In genomic region chr1:227855687-227856086, GRCh38 we compare ENCODE assay signal across 30 cellular contexts. TPM values are rescaled to one million over a fixed set of nuclear protein-coding genes. Genes with fewer than 3 reads are reported as not detected.
"Had no signal": no experiment of that assay in that cellular context is flagged by ENCODE, and none has a peak within 500 bp of the region (broad histone marks: within the 10 kb centered on the region; RNA-seq: fewer than 3 reads in every experiment).

No MANE protein-coding gene starts in this region.

- H3K27ac Mint-ChIP-seq: naive thymus-derived CD8-positive, alpha-beta T cell; nephron; stimulated activated effector memory CD8-positive, alpha-beta T cell treated with anti-CD3 and anti-CD28 coated beads, Interleukin-12 subunit alpha, Interleukin-12 subunit beta, amount 100 ng/mL, for 72 hours had no signal

- H3K9me3 ChIP-seq: heart left ventricle, left ventricle myocardium inferior, ovary, prostate gland, sigmoid colon, spleen, tibial nerve, upper lobe of left lung, vagina had no signal

- H3K36me3 ChIP-seq: heart left ventricle, left ventricle myocardium inferior, ovary, prostate gland, sigmoid colon, spleen, tibial nerve, upper lobe of left lung, vagina had no signal

- H3K4me3 Mint-ChIP-seq: naive thymus-derived CD8-positive, alpha-beta T cell; nephron; stimulated activated effector memory CD8-positive, alpha-beta T cell treated with anti-CD3 and anti-CD28 coated beads, Interleukin-12 subunit alpha, Interleukin-12 subunit beta, amount 100 ng/mL, for 72 hours; stimulated activated naive CD8-positive, alpha-beta T cell treated with anti-CD3 and anti-CD28 coated beads, Interleukin-15, amount 100 ng/mL, for 72 hours had no signal

- DNase-seq: heart left ventricle; hypothalamus; islet precursor cell; left ventricle myocardium inferior; mesenchymal stem cell; naive thymus-derived CD8-positive, alpha-beta T cell; ovary; retina; right cardiac atrium; sigmoid colon; small intestine; spleen; stimulated activated CD4-positive, alpha-beta T cell treated with anti-CD3 and anti-CD28 coated beads, Interleukin-4, amount 100 ng/mL, for 24 hours; stimulated activated naive CD4-positive, alpha-beta T cell treated with Interleukin-2 at 50 U/mL for 16 hours; stimulated activated naive CD8-positive, alpha-beta T cell treated with anti-CD3 and anti-CD28 coated beads, Interleukin-15, amount 100 ng/mL, for 72 hours; substantia nigra; upper lobe of left lung had no signal

- H3K27ac ChIP-seq: heart left ventricle, left ventricle myocardium inferior, ovary, prostate gland, sigmoid colon, spleen, tibial nerve, upper lobe of left lung, vagina had no signal

- ATAC-seq: heart left ventricle; naive thymus-derived CD8-positive, alpha-beta T cell; right cardiac atrium; stimulated activated effector memory CD8-positive, alpha-beta T cell treated with anti-CD3 and anti-CD28 coated beads, Interleukin-12 subunit alpha, Interleukin-12 subunit beta, amount 100 ng/mL, for 72 hours; stimulated activated naive CD8-positive, alpha-beta T cell treated with anti-CD3 and anti-CD28 coated beads, Interleukin-15, amount 100 ng/mL, for 72 hours had no signal

- H3K4me1 ChIP-seq: heart left ventricle, left ventricle myocardium inferior, prostate gland, sigmoid colon, spleen, tibial nerve, upper lobe of left lung, vagina had no signal

- H3K36me3 Mint-ChIP-seq: naive thymus-derived CD8-positive, alpha-beta T cell had no signal

- H3K27me3 Mint-ChIP-seq: stimulated activated naive CD8-positive, alpha-beta T cell treated with anti-CD3 and anti-CD28 coated beads, Interleukin-15, amount 100 ng/mL, for 72 hours had no signal

- H3K27me3 ChIP-seq: ovary, sigmoid colon, tibial nerve, upper lobe of left lung, vagina had no signal

- H3K9me3 Mint-ChIP-seq: naive thymus-derived CD8-positive, alpha-beta T cell; stimulated activated effector memory CD8-positive, alpha-beta T cell treated with anti-CD3 and anti-CD28 coated beads, Interleukin-12 subunit alpha, Interleukin-12 subunit beta, amount 100 ng/mL, for 72 hours; stimulated activated naive CD8-positive, alpha-beta T cell treated with anti-CD3 and anti-CD28 coated beads, Interleukin-15, amount 100 ng/mL, for 72 hours had no signal

- H3K4me1 Mint-ChIP-seq: nephron; stimulated activated effector memory CD8-positive, alpha-beta T cell treated with anti-CD3 and anti-CD28 coated beads, Interleukin-12 subunit alpha, Interleukin-12 subunit beta, amount 100 ng/mL, for 72 hours; stimulated activated naive CD8-positive, alpha-beta T cell treated with anti-CD3 and anti-CD28 coated beads, Interleukin-15, amount 100 ng/mL, for 72 hours had no signal

- H3K4me3 ChIP-seq: heart left ventricle, left ventricle myocardium inferior, lung, ovary, prostate gland, sigmoid colon, spleen, tibial nerve, upper lobe of left lung, vagina had no signal

RNA-seq across cellular contexts. Expression of gene PRSS38, which starts 40.2 kb away (rescaled TPM):
- total RNA-seq: heart left ventricle; kidney epithelial cell; left ventricle myocardium inferior; lower leg skin; lung; mucosa of gallbladder; naive thymus-derived CD8-positive, alpha-beta T cell; omental fat pad; ovary; right cardiac atrium; sigmoid colon; spleen; temporal lobe; tibial nerve; upper lobe of left lung; urinary bladder; vagina had no signal
- polyA plus RNA-seq: heart left ventricle; lung; naive thymus-derived CD8-positive, alpha-beta T cell; ovary; right cardiac atrium; sigmoid colon; small intestine; spleen; thymus; urinary bladder had no signal
